In the genomic region with DNA sequence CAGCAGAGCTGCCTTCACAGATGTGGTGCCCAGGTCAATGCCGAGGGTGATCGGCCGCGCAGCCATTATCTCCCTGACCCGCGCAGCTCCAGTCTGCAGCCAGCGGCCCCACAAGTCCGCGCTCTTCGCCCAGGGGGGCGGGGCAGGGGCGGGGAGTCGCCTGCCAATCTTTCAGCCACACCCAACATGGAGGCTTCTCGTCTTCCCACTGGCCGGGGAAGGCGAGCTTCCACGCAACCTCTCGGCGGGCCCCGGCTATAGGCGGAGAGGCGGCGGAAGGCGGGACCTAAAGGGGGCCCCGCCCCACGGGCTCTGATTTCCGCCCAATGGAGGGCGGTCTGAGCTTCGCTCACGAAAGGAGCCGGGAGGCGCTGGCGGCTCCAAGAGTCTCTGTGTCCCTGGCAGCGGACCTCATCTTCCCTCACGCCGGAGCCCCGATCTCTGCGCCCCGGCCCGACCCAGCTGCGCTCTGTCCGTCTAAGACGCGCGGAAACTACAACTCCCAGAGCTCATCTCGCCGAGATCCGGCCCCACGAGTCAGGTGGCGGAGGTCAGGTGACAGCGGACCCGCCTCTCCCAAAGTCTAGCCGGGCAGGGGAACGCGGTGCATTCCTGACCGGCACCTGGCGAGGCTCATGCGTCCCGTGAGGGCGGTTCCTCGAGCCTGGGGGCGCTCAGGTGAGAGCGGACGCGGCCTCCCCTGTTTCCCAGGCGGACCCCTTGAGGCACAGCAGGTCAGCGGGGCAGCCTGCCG, we compare ENCODE assay signal across 1 cellular context.
TF ChIP-seq lines count a peak whose summit lies in the region.

A gene (plus strand): TSS at position 607 of the 754 bp plus-strand sequence. CDS start 3,447 bp downstream, outside the sequence.
A gene with protein sequence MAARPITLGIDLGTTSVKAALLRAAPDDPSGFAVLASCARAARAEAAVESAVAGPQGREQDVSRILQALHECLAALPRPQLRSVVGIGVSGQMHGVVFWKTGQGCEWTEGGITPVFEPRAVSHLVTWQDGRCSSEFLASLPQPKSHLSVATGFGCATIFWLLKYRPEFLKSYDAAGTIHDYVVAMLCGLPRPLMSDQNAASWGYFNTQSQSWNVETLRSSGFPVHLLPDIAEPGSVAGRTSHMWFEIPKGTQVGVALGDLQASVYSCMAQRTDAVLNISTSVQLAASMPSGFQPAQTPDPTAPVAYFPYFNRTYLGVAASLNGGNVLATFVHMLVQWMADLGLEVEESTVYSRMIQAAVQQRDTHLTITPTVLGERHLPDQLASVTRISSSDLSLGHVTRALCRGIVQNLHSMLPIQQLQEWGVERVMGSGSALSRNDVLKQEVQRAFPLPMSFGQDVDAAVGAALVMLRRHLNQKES (minus strand): TSS at position 97 of the 754 bp plus-strand sequence. CDS start 31 bp downstream, at position 66.

TF ChIP-seq in HEK293, 187 proteins besides CTCF, POLR2A, EP300 and RAD21 (continued from another document):
- TF ChIP-seq ZFP41 (tag by site-specific recombination; IDR thresholded peaks at IDR 0.05; ENCODE audit: borderline replicate concordance) (no peak), GLIS1 (tag by site-specific recombination; IDR thresholded peaks at IDR 0.05) (peak; percentile 87), ZNF416 (tag by site-specific recombination; IDR thresholded peaks at IDR 0.05) (no peak), ZNF555 (tag by site-specific recombination; conservative IDR thresholded peaks at IDR 0.05) (no peak), ZNF404 (tag by site-specific recombination; IDR thresholded peaks at IDR 0.05) (no peak), ZNF433 (tag by site-specific recombination; IDR thresholded peaks at IDR 0.05; ENCODE audit: low read depth) (no peak), ZNF548 (tag by site-specific recombination; IDR thresholded peaks at IDR 0.05) (no peak), ZNF837 (tag by site-specific recombination; IDR thresholded peaks at IDR 0.05) (no peak), ZNF747 (tag by site-specific recombination; IDR thresholded peaks at IDR 0.05) (no peak), ZNF274 (IDR thresholded peaks at IDR 0.05; ENCODE audit: low read length) (no peak), ZNF274 (tag by site-specific recombination; IDR thresholded peaks at IDR 0.05; ENCODE audit: borderline replicate concordance) (no peak), ZNF510 (tag by site-specific recombination; IDR thresholded peaks at IDR 0.05; ENCODE audit: insufficient replicate concordance) (no peak), YY1 (tag by site-specific recombination; IDR thresholded peaks at IDR 0.05) (peak; percentile 58), ZSCAN30 (tag by site-specific recombination; IDR thresholded peaks at IDR 0.05) (peak; percentile 86), HOXC10 (CRISPR knock-in tag; IDR thresholded peaks at IDR 0.05) (peak; percentile 67; the same call in 1 of the 2 replicates), ZNF157 (tag by site-specific recombination; IDR thresholded peaks at IDR 0.05) (no peak), KLF16 (tag by site-specific recombination; IDR thresholded peaks at IDR 0.05) (peak; percentile 97), SP3 (tag by site-specific recombination; IDR thresholded peaks at IDR 0.05) (peak; percentile 98), ZNF2 (tag by site-specific recombination; IDR thresholded peaks at IDR 0.05) (0 out of 2 replicates have a peak, but pooled peaks have one; percentile 25), ZFHX2 (tag by site-specific recombination; conservative IDR thresholded peaks at IDR 0.05) (0 out of 2 replicates have a peak, but pooled peaks have one; percentile 8), ZNF324 (tag by site-specific recombination; IDR thresholded peaks at IDR 0.05) (peak; percentile 58; the same call in 1 of the 2 replicates), BCL11B (tag by site-specific recombination; IDR thresholded peaks at IDR 0.05; ENCODE audit: low read depth) (peak; percentile 26; the same call in 1 of the 2 replicates), ZNF792 (tag by site-specific recombination; IDR thresholded peaks at IDR 0.05) (no peak), ZFP37 (tag by site-specific recombination; IDR thresholded peaks at IDR 0.05) (no peak), ZEB2 (tag by site-specific recombination; IDR thresholded peaks at IDR 0.05) (0 out of 2 replicates have a peak, but pooled peaks have one; percentile 38)
- TF ChIP-seq, protein P1, sequence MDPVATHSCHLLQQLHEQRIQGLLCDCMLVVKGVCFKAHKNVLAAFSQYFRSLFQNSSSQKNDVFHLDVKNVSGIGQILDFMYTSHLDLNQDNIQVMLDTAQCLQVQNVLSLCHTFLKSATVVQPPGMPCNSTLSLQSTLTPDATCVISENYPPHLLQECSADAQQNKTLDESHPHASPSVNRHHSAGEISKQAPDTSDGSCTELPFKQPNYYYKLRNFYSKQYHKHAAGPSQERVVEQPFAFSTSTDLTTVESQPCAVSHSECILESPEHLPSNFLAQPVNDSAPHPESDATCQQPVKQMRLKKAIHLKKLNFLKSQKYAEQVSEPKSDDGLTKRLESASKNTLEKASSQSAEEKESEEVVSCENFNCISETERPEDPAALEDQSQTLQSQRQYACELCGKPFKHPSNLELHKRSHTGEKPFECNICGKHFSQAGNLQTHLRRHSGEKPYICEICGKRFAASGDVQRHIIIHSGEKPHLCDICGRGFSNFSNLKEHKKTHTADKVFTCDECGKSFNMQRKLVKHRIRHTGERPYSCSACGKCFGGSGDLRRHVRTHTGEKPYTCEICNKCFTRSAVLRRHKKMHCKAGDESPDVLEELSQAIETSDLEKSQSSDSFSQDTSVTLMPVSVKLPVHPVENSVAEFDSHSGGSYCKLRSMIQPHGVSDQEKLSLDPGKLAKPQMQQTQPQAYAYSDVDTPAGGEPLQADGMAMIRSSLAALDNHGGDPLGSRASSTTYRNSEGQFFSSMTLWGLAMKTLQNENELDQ (tag by site-specific recombination; IDR thresholded peaks at IDR 0.05; ENCODE audit: low read depth): no peak
- TF ChIP-seq, protein P2, sequence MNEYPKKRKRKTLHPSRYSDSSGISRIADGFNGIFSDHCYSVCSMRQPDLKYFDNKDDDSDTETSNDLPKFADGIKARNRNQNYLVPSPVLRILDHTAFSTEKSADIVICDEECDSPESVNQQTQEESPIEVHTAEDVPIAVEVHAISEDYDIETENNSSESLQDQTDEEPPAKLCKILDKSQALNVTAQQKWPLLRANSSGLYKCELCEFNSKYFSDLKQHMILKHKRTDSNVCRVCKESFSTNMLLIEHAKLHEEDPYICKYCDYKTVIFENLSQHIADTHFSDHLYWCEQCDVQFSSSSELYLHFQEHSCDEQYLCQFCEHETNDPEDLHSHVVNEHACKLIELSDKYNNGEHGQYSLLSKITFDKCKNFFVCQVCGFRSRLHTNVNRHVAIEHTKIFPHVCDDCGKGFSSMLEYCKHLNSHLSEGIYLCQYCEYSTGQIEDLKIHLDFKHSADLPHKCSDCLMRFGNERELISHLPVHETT (tag by site-specific recombination; IDR thresholded peaks at IDR 0.05): peak; percentile 50; the same call in 1 of the 2 replicates
- TF ChIP-seq, protein P3, sequence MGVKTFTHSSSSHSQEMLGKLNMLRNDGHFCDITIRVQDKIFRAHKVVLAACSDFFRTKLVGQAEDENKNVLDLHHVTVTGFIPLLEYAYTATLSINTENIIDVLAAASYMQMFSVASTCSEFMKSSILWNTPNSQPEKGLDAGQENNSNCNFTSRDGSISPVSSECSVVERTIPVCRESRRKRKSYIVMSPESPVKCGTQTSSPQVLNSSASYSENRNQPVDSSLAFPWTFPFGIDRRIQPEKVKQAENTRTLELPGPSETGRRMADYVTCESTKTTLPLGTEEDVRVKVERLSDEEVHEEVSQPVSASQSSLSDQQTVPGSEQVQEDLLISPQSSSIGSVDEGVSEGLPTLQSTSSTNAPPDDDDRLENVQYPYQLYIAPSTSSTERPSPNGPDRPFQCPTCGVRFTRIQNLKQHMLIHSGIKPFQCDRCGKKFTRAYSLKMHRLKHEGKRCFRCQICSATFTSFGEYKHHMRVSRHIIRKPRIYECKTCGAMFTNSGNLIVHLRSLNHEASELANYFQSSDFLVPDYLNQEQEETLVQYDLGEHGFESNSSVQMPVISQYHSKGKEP (tag by site-specific recombination; IDR thresholded peaks at IDR 0.05): no peak
- TF ChIP-seq, protein P4, sequence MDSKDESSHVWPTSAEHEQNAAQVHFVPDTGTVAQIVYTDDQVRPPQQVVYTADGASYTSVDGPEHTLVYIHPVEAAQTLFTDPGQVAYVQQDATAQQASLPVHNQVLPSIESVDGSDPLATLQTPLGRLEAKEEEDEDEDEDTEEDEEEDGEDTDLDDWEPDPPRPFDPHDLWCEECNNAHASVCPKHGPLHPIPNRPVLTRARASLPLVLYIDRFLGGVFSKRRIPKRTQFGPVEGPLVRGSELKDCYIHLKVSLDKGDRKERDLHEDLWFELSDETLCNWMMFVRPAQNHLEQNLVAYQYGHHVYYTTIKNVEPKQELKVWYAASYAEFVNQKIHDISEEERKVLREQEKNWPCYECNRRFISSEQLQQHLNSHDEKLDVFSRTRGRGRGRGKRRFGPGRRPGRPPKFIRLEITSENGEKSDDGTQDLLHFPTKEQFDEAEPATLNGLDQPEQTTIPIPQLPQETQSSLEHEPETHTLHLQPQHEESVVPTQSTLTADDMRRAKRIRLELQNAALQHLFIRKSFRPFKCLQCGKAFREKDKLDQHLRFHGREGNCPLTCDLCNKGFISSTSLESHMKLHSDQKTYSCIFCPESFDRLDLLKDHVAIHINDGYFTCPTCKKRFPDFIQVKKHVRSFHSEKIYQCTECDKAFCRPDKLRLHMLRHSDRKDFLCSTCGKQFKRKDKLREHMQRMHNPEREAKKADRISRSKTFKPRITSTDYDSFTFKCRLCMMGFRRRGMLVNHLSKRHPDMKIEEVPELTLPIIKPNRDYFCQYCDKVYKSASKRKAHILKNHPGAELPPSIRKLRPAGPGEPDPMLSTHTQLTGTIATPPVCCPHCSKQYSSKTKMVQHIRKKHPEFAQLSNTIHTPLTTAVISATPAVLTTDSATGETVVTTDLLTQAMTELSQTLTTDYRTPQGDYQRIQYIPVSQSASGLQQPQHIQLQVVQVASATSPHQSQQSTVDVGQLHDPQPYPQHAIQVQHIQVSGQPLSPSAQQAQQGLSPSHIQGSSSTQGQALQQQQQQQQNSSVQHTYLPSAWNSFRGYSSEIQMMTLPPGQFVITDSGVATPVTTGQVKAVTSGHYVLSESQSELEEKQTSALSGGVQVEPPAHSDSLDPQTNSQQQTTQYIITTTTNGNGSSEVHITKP (tag by site-specific recombination; IDR thresholded peaks at IDR 0.05): peak; percentile 84
- TF ChIP-seq, protein P5, sequence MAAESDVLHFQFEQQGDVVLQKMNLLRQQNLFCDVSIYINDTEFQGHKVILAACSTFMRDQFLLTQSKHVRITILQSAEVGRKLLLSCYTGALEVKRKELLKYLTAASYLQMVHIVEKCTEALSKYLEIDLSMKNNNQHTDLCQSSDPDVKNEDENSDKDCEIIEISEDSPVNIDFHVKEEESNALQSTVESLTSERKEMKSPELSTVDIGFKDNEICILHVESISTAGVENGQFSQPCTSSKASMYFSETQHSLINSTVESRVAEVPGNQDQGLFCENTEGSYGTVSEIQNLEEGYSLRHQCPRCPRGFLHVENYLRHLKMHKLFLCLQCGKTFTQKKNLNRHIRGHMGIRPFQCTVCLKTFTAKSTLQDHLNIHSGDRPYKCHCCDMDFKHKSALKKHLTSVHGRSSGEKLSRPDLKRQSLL (tag by site-specific recombination; IDR thresholded peaks at IDR 0.05): no peak
